Comparison of ENCODE assay signal across 19 cellular contexts in genomic region chr22:48757581-48757980, GRCh38.
DNase-seq lines count a peak whose midpoint lies in the region; ATAC-seq and TF ChIP-seq lines count a peak whose summit lies in the region.
"Had no signal": no experiment of that assay in that cellular context is flagged by ENCODE, and none has a peak within 500 bp of the region (broad histone marks: within the 10 kb centered on the region; RNA-seq: fewer than 3 reads in every experiment).

No MANE protein-coding gene starts in this region.

- TF ChIP-seq POLR2A in sigmoid colon (IDR thresholded peaks at IDR 0.05) = no peak

- 62 to 78% methylated on average over 7 of the region's 7 CpGs for WGBS in sigmoid colon, 2 donors

- intact Hi-C loops in sigmoid colon (cut with DNase I) = no loop called here

- no peak overlapping the region for H2AFZ ChIP-seq in Karpas-422 (ENCODE audit: low read length)

- H3K27ac ChIP-seq in Karpas-422 (ENCODE audit: low read length) = no peak overlapping the region
- no peak overlapping the region for H3K27ac ChIP-seq in sigmoid colon
- H3K27ac ChIP-seq: HL-60, vagina had no signal

- TF ChIP-seq EP300 in sigmoid colon (IDR thresholded peaks at IDR 0.05) = no peak

- no peak for TF ChIP-seq CTCF in GM13977 (IDR thresholded peaks at IDR 0.05; ENCODE audit: extremely low read depth, insufficient read depth, missing control alignments)
- TF ChIP-seq CTCF in sigmoid colon (IDR thresholded peaks at IDR 0.05) = no peak

- no peak for ATAC-seq in left lobe of liver
- ATAC-seq in HG02852 (IDR thresholded peaks at IDR 0.05; ENCODE audit: unreplicated experiment) = no peak
- ATAC-seq: esophagus mucosa, SK-N-SH treated with all-trans-retinoic acid at 6 μM for 48 hours had no signal

- no peaks in the 10 kb centered on the region for H3K4me1 ChIP-seq in Karpas-422 (ENCODE audit: low read length)
- no peaks in the 10 kb centered on the region for H3K4me1 ChIP-seq in sigmoid colon
- H3K4me1 ChIP-seq: vagina had no signal

- H3K9ac ChIP-seq in Karpas-422 (ENCODE audit: low read length) = no peak overlapping the region

- H3K27me3 ChIP-seq in Karpas-422 (ENCODE audit: low read length) (no peaks in the 10 kb centered on the region), sigmoid colon (peaks cover 4 to 18% (median 5%) of the 10 kb centered on the region in 3 donors)
- H3K27me3 ChIP-seq: vagina had no signal

- no peaks in the 10 kb centered on the region for H4K20me1 ChIP-seq in Karpas-422 (ENCODE audit: insufficient read depth, low read depth, low read length)

- in situ Hi-C loops in GM13977 (cut with MboI; ENCODE audit: low pct_unique_long_range_greater_than_20kb, low sequenced_read_pairs, unreplicated experiment) = no loop called here

- H3K9me2 ChIP-seq in Karpas-422 (replicated peaks; ENCODE audit: insufficient read depth, low read length) = no peaks in the 10 kb centered on the region

- no peaks in the 10 kb centered on the region for H3K79me2 ChIP-seq in Karpas-422 (ENCODE audit: low read length)

- no peaks in the 10 kb centered on the region for H3K9me3 ChIP-seq in Karpas-422 (ENCODE audit: low read length)
- H3K9me3 ChIP-seq in sigmoid colon = no peaks in the 10 kb centered on the region
- H3K9me3 ChIP-seq: vagina had no signal

- peak; percentile 11 for DNase-seq in GM13977 (ENCODE audit: low spot score)
- peak; percentile 48 for DNase-seq in Karpas-422
- peak; percentile 31 for DNase-seq in left lobe of liver (ENCODE audit: low spot score)
- peak; percentile 48 for DNase-seq in sigmoid colon
- no peak for DNase-seq in UCSD-AML1 (lab: John Stamatoyannopoulos, UW; ENCODE audit: unreplicated experiment)
- no peak for DNase-seq in RPMI8226
- DNase-seq: activated naive CD8-positive, alpha-beta T cell treated with anti-CD3 and anti-CD28 coated beads, Interleukin-2, amount 10 ng/mL, durations not matched to agents 7 days and 5 days; effector memory CD4-positive, alpha-beta T cell; EL; mammary epithelial cell; NCI-H2081 treated with DMSO at 0.1 percent for 48 hours; nucleus accumbens; stimulated activated CD4-positive, alpha-beta T cell treated with anti-CD3 and anti-CD28 coated beads, Interleukin-15, amount 100 ng/mL, for 24 hours; substantia nigra had no signal

- no peak overlapping the region for H3K4me2 ChIP-seq in Karpas-422 (ENCODE audit: low read depth, low read length, poor library complexity, severe bottlenecking)

- H3K36me3 ChIP-seq in Karpas-422 (ENCODE audit: insufficient read depth, low read length) (no peaks in the 10 kb centered on the region), sigmoid colon (no peaks in the 10 kb centered on the region)
- H3K36me3 ChIP-seq: vagina had no signal

- H3K4me3 ChIP-seq in Karpas-422 (ENCODE audit: low read length) (no peak overlapping the region), sigmoid colon (no peak overlapping the region)
- H3K4me3 ChIP-seq: vagina had no signal

Comparison
In these comparisons a context has a peak if more than half of its experiments do, and no peak if none do; other contexts are left out.
1. DNase-seq: peak in GM13977 (single experiment), Karpas-422 (single experiment), left lobe of liver (single experiment) and sigmoid colon (single experiment); none in UCSD-AML1 (single experiment) and RPMI8226 (single experiment).